Comparison of ENCODE assay signal across 6 cellular contexts in genomic region chr7:63867127-63867526, GRCh38.
"Had no signal": no experiment of that assay in that cellular context is flagged by ENCODE, and none has a peak within 500 bp of the region (broad histone marks: within the 10 kb centered on the region; RNA-seq: fewer than 3 reads in every experiment).

No MANE protein-coding gene starts in this region.

- ATAC-seq: GM23338 had no signal

- H3K4me2 ChIP-seq: GM23338 had no signal

- DNase-seq: H9, HCEC 1CT, Kasumi-1, KG1 had no signal

- H3K4me3 ChIP-seq: GM23338 had no signal

- FAIRE-seq: HTR-8/SVneo had no signal

- H2AFZ ChIP-seq: GM23338 had no signal
